In the genomic region with DNA sequence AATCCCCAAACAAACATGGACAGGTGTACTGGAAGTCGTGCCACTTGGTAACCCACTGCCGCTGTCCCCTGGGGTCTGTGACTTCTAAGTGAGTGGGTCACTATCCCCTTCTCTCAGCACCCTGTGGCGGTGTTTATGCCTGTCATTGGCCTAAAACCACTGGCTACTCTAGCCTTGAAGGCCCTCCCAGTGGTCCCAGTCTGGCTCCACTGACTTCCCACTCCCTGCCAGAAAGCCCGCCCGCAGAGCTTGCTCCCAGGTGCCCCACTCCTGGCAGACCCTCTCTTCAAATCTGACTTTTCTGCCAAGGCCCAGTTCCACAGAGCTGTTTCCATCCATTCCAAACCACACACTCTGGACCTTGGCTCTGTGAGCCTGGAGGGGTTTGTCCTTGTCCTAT, we compare ENCODE assay signal across 9 cellular contexts.
"Had no signal": no experiment of that assay in that cellular context is flagged by ENCODE, and none has a peak within 500 bp of the region (broad histone marks: within the 10 kb centered on the region; RNA-seq: fewer than 3 reads in every experiment).

No MANE protein-coding gene starts in this region.

- H3K36me3 ChIP-seq: HAP-1 had no signal

- ATAC-seq: GM23338, HCT116, K562 had no signal

- H3K9me3 ChIP-seq: HAP-1 had no signal

- FAIRE-seq: K562 had no signal

- H2AFZ ChIP-seq: GM23338 had no signal

- H3K4me3 ChIP-seq: GM23338, HAP-1, K562 had no signal

- H3K9me3 Mint-ChIP-seq: GM23338, HFFc6 had no signal

- H3K27ac Mint-ChIP-seq: GM23338, HFFc6 had no signal

- DNase-seq: H7, HFFc6, IMR-90, KG1 had no signal

- H3K4me3 Mint-ChIP-seq: GM23338, HFFc6 had no signal

- H3K27ac ChIP-seq: HL-60 had no signal
